1 cellular context compared by ENCODE assay signal in genomic region chr3:171424063-171424462, GRCh38. TPM values are rescaled to one million over a fixed set of nuclear protein-coding genes. Genes with fewer than 3 reads are reported as not detected.
"Had no signal": no experiment of that assay in that cellular context is flagged by ENCODE, and none has a peak within 500 bp of the region (broad histone marks: within the 10 kb centered on the region; RNA-seq: fewer than 3 reads in every experiment).

No MANE protein-coding gene starts in this region.

RNA-seq across cellular contexts. Expression of gene TNIK, which starts 36.1 kb away (rescaled TPM):
- total RNA-seq: OCI-LY7 had no signal
